Comparison of ENCODE assay signal across 1 cellular context in the genomic region with DNA sequence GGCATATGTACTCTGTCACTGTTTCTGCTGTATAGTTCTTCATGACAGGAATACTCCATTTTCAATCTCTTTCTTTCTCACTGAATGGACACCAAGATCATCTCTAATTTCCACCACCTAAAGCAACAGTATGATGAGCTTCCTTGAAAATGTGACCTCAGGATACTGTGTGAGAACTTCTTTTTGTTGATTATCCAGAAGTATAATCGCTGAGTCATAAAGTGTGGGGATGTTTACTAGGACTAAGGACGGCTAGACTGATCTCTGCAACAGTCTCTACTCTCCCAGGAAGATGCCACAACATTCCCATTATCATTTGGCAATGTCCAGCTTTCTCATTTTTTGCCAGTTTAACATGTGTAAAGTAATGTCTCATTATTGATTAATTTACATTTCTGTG.
TF ChIP-seq lines count a peak whose summit lies in the region.

No MANE protein-coding gene starts in this region.

TF ChIP-seq in SK-N-SH treated with all-trans-retinoic acid at 6 μM for 48 hours, 23 proteins besides CTCF, POLR2A, EP300 and RAD21 (continued from another document):
- TF ChIP-seq, protein P1, sequence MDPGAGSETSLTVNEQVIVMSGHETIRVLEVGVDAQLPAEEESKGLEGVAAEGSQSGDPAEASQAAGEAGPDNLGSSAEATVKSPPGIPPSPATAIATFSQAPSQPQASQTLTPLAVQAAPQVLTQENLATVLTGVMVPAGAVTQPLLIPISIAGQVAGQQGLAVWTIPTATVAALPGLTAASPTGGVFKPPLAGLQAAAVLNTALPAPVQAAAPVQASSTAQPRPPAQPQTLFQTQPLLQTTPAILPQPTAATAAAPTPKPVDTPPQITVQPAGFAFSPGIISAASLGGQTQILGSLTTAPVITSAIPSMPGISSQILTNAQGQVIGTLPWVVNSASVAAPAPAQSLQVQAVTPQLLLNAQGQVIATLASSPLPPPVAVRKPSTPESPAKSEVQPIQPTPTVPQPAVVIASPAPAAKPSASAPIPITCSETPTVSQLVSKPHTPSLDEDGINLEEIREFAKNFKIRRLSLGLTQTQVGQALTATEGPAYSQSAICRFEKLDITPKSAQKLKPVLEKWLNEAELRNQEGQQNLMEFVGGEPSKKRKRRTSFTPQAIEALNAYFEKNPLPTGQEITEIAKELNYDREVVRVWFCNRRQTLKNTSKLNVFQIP (CRISPR knock-in tag; IDR thresholded peaks at IDR 0.05; ENCODE audit: borderline replicate concordance, low read depth): no peak
- TF ChIP-seq ESRRG (CRISPR knock-in tag; IDR thresholded peaks at IDR 0.05): no peak
- TF ChIP-seq TCF4 (CRISPR knock-in tag; IDR thresholded peaks at IDR 0.05; ENCODE audit: borderline replicate concordance): no peak
- no peak for TF ChIP-seq ZNF565 (CRISPR knock-in tag; conservative IDR thresholded peaks at IDR 0.05; ENCODE audit: low read depth)
- no peak for TF ChIP-seq ZFP3 (CRISPR knock-in tag; IDR thresholded peaks at IDR 0.05)
- TF ChIP-seq ARNTL (CRISPR knock-in tag; IDR thresholded peaks at IDR 0.05; ENCODE audit: borderline replicate concordance, low read depth): no peak
